In genomic region chr1:158053276-158053675, GRCh38 we compare ENCODE assay signal across 1 cellular context.
TF ChIP-seq lines count a peak whose summit lies in the region.

No MANE protein-coding gene starts in this region.

TF ChIP-seq in K562, 482 proteins besides CTCF, POLR2A, EP300 and RAD21:
- TF ChIP-seq CBFA2T3 (IDR thresholded peaks at IDR 0.05) (no peak), MNT (conservative IDR thresholded peaks at IDR 0.05) (no peak), HOMEZ (CRISPR knock-in tag; IDR thresholded peaks at IDR 0.05) (no peak), SMARCA5 (IDR thresholded peaks at IDR 0.05) (no peak), ADNP (tag; IDR thresholded peaks at IDR 0.05) (no peak), FOXK2 (conservative IDR thresholded peaks at IDR 0.05 in 1 of 2, IDR thresholded peaks at IDR 0.05 in 1 of 2; ENCODE audit: low read depth in 2 of 2) (no peak), KLF6 (CRISPR knock-in tag; IDR thresholded peaks at IDR 0.05; ENCODE audit: borderline replicate concordance) (no peak), KDM5B (IDR thresholded peaks at IDR 0.05; ENCODE audit: insufficient replicate concordance, low read depth, low read length) (no peak), RFX5 (IDR thresholded peaks at IDR 0.05; ENCODE audit: low read depth, low read length) (no peak), BRD9 (IDR thresholded peaks at IDR 0.05; ENCODE audit: low read depth, partially characterized antibody) (no peak), ZNF584 (CRISPR knock-in tag; IDR thresholded peaks at IDR 0.05; ENCODE audit: low read depth) (no peak), ZNF76 (CRISPR knock-in tag; IDR thresholded peaks at IDR 0.05; ENCODE audit: borderline replicate concordance) (no peak)
